ENCODE assay signal across 8 cellular contexts in the genomic region with DNA sequence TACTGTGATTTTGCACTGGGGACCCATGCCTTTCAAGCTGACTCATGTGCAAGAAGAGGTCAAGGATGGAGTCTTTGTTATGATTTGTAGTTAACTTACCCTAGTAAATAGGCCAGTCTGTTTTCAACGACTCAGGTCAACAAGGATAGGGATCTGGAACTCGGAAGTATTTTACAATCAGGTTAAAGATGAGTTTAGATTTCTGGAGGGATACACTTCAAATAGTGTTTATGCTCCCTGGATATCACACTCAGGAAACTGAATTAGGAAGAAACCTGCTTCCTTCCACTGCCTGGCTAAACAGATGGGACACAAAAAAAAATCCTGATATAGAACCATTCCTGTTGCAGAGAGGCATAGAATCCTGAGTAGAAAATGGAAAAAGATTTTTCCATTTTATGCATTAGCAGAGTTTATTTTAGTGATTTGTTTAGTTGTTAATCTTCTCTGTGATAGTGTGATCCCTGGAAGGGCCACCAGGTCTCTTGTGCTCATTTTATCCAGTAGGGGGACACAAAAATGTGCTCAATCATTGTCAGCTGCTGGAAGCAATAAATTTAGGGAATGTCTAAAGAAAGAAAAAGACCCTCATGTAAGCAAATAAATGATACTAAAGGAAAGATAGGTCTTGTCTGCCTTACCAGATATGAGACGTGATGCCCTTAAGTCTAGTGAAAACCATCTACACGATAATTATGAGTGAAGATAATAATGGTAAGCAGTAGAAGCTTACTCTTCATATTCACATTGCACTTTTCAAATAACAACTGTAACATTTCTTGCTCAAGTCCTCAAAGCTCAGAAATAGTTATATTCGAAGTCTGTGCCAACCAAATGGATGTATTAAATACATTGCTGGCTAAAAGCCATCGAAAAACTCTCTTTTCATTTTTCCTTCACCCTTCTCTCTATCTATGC.
DNase-seq lines count a peak whose midpoint lies in the region; ATAC-seq and TF ChIP-seq lines count a peak whose summit lies in the region.

No MANE protein-coding gene starts in this region.

- H3K27me3 ChIP-seq in naive thymus-derived CD4-positive, alpha-beta T cell (ENCODE audit: control insufficient read depth in 2 of 2, insufficient read depth in 2 of 2, low read length in 2 of 2): no peaks in the 10 kb centered on the region

- CTCF ChIA-PET in naive thymus-derived CD4-positive, alpha-beta T cell (lab: Charles Lee): interaction anchor here (0.6 to 1.2 kb wide), 3 partner anchors 10 to 82 kb away, joined by 3 read pairs; no protein-coding TSS in a partner anchor

- intact Hi-C loops in naive thymus-derived CD4-positive, alpha-beta T cell (cut with micrococcal nuclease): loop anchor here (1.0 to 5.0 kb wide), 4 partner anchors 18 to 887 kb away; a partner anchor contains a TSS

- H3K4me1 ChIP-seq in naive thymus-derived CD4-positive, alpha-beta T cell (ENCODE audit: control insufficient read depth in 2 of 2, insufficient read depth in 2 of 2, low read length in 2 of 2): peaks cover 0 to 32% of the 10 kb centered on the region in 2 donors

- no peaks in the 10 kb centered on the region for H3K27me3 Mint-ChIP-seq in naive thymus-derived CD4-positive, alpha-beta T cell

- no peaks in the 10 kb centered on the region for H3K9me3 ChIP-seq in naive thymus-derived CD4-positive, alpha-beta T cell (ENCODE audit: control insufficient read depth in 2 of 3, low read length in 3 of 3)

- ATAC-seq in naive thymus-derived CD4-positive, alpha-beta T cell: no peak
- ATAC-seq in HG03565 (IDR thresholded peaks at IDR 0.05; ENCODE audit: unreplicated experiment): no peak

- H3K4me3 Mint-ChIP-seq in naive thymus-derived CD4-positive, alpha-beta T cell: peak overlapping the region in 9 of 10 donors; percentile 65 to 85 (median 76)

- H3K9me3 Mint-ChIP-seq in naive thymus-derived CD4-positive, alpha-beta T cell: peaks cover 0 to 3% (median 0%) of the 10 kb centered on the region in 11 donors

- H3K4me1 Mint-ChIP-seq in naive thymus-derived CD4-positive, alpha-beta T cell: peaks cover 17 to 72% (median 58%) of the 10 kb centered on the region in 7 donors

- POLR2A ChIA-PET in naive thymus-derived CD4-positive, alpha-beta T cell (lab: Charles Lee): interaction anchor here (0.7 to 1.2 kb wide), 3 partner anchors 68 to 454 kb away, joined by 3 to 4 read pairs (median 4); no protein-coding TSS in a partner anchor

- H3K27ac Mint-ChIP-seq in naive thymus-derived CD4-positive, alpha-beta T cell: peak overlapping the region; percentile 26 to 95 (median 85)

- DNase-seq in NCI-H2196 (lab: John Stamatoyannopoulos, UW; ENCODE audit: unreplicated experiment): peak; percentile 62
- no peak for DNase-seq in NCI-H2196 treated with DMSO at 0.1 percent for 48 hours (lab: John Stamatoyannopoulos, UW; ENCODE audit: unreplicated experiment)
- DNase-seq in NCI-H69 (lab: John Stamatoyannopoulos, UW): peak; percentile 88
- no peak for DNase-seq in coronary artery (ENCODE audit: low spot score)
- peak in 4 of 9 donors; percentile 12 to 33 (median 18) for DNase-seq in naive thymus-derived CD4-positive, alpha-beta T cell
- no peak for DNase-seq in UCSD-AML1 (lab: John Stamatoyannopoulos, UW; ENCODE audit: unreplicated experiment)
- DNase-seq in NOMO-1 (lab: John Stamatoyannopoulos, UW; ENCODE audit: unreplicated experiment in 2 of 2): no peak

- H3K36me3 ChIP-seq in naive thymus-derived CD4-positive, alpha-beta T cell (ENCODE audit: control insufficient read depth in 2 of 3, insufficient read depth in 3 of 3, low read length in 3 of 3): no peaks in the 10 kb centered on the region

- no peak overlapping the region for H3K4me3 ChIP-seq in coronary artery
- no peak overlapping the region for H3K4me3 ChIP-seq in naive thymus-derived CD4-positive, alpha-beta T cell (ENCODE audit: low read length)

- no peaks in the 10 kb centered on the region for H3K36me3 Mint-ChIP-seq in naive thymus-derived CD4-positive, alpha-beta T cell

- peak overlapping the region; percentile 50 to 75 for H3K27ac ChIP-seq in coronary artery
- H3K27ac ChIP-seq in naive thymus-derived CD4-positive, alpha-beta T cell (ENCODE audit: low read depth, low read length): peak overlapping the region; percentile 39

- TF ChIP-seq CTCF in coronary artery (IDR thresholded peaks at IDR 0.05): no peak

Comparison
In these comparisons a context has a peak if more than half of its experiments do, and no peak if none do; other contexts are left out.
1. DNase-seq: peak in NCI-H2196 (single experiment) and NCI-H69 (single experiment); none in NCI-H2196 treated with DMSO at 0.1 percent for 48 hours (single experiment), coronary artery (single experiment), UCSD-AML1 (single experiment) and NOMO-1 (0 of 2).